ENCODE assay signal across 1 cellular context in genomic region chr15:22838292-22839042, GRCh38.
TF ChIP-seq lines count a peak whose summit lies in the region.

Gene NIPA2 (plus strand): TSS chr15:22838666. CDS start chr15:22851732, 13,066 bp downstream.

TF ChIP-seq in HepG2, 621 proteins besides CTCF, POLR2A, EP300 and RAD21 (continued from another document and continues in another):
- TF ChIP-seq, protein P1, sequence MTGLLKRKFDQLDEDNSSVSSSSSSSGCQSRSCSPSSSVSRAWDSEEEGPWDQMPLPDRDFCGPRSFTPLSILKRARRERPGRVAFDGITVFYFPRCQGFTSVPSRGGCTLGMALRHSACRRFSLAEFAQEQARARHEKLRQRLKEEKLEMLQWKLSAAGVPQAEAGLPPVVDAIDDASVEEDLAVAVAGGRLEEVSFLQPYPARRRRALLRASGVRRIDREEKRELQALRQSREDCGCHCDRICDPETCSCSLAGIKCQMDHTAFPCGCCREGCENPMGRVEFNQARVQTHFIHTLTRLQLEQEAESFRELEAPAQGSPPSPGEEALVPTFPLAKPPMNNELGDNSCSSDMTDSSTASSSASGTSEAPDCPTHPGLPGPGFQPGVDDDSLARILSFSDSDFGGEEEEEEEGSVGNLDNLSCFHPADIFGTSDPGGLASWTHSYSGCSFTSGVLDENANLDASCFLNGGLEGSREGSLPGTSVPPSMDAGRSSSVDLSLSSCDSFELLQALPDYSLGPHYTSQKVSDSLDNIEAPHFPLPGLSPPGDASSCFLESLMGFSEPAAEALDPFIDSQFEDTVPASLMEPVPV (CRISPR knock-in tag; IDR thresholded peaks at IDR 0.05): no peak
- no peak; the same call in 1 of the 2 replicates for TF ChIP-seq FOXC1 (CRISPR knock-in tag; IDR thresholded peaks at IDR 0.05; ENCODE audit: borderline replicate concordance)
- peak; percentile 43; the same call in 1 of the 2 replicates for TF ChIP-seq ZBTB20 (CRISPR knock-in tag; IDR thresholded peaks at IDR 0.05; ENCODE audit: borderline replicate concordance, low read depth)
- no peak for TF ChIP-seq HNRNPH1 (optimal IDR thresholded peaks at IDR 0.05; ENCODE audit: low read depth, low read length)
- no peak for TF ChIP-seq ZBTB25 (CRISPR knock-in tag; IDR thresholded peaks at IDR 0.05)
- no peak for TF ChIP-seq ZBTB49 (CRISPR knock-in tag; IDR thresholded peaks at IDR 0.05; ENCODE audit: borderline replicate concordance)
- no peak for TF ChIP-seq ZFP36 (IDR thresholded peaks at IDR 0.05; ENCODE audit: borderline replicate concordance, low read depth, low read length, partially characterized antibody)
- no peak for TF ChIP-seq GPN1 (CRISPR knock-in tag; IDR thresholded peaks at IDR 0.05; ENCODE audit: borderline replicate concordance)
- TF ChIP-seq ZSCAN22 (CRISPR knock-in tag; IDR thresholded peaks at IDR 0.05): no peak
- no peak for TF ChIP-seq ZNF12 (CRISPR knock-in tag; IDR thresholded peaks at IDR 0.05)
- no peak for TF ChIP-seq SATB2 (CRISPR knock-in tag; IDR thresholded peaks at IDR 0.05)
- TF ChIP-seq KDM3A (CRISPR knock-in tag; IDR thresholded peaks at IDR 0.05; ENCODE audit: low read depth): no peak
- no peak for TF ChIP-seq ZNF263 (CRISPR knock-in tag; IDR thresholded peaks at IDR 0.05)
- TF ChIP-seq ZHX1 (CRISPR knock-in tag; IDR thresholded peaks at IDR 0.05; ENCODE audit: low read depth): no peak; the same call in 1 of the 2 replicates
- no peak for TF ChIP-seq SNAPC5 (CRISPR knock-in tag; IDR thresholded peaks at IDR 0.05; ENCODE audit: borderline replicate concordance)
- 0 out of 2 replicates have a peak, but pooled peaks have one; percentile 34 for TF ChIP-seq SAFB2 (CRISPR knock-in tag; IDR thresholded peaks at IDR 0.05; ENCODE audit: borderline replicate concordance, low read depth)
- TF ChIP-seq NR2C2 (CRISPR knock-in tag; IDR thresholded peaks at IDR 0.05; ENCODE audit: borderline replicate concordance): peak; percentile 42; the same call in 1 of the 2 replicates
- TF ChIP-seq, protein P2, sequence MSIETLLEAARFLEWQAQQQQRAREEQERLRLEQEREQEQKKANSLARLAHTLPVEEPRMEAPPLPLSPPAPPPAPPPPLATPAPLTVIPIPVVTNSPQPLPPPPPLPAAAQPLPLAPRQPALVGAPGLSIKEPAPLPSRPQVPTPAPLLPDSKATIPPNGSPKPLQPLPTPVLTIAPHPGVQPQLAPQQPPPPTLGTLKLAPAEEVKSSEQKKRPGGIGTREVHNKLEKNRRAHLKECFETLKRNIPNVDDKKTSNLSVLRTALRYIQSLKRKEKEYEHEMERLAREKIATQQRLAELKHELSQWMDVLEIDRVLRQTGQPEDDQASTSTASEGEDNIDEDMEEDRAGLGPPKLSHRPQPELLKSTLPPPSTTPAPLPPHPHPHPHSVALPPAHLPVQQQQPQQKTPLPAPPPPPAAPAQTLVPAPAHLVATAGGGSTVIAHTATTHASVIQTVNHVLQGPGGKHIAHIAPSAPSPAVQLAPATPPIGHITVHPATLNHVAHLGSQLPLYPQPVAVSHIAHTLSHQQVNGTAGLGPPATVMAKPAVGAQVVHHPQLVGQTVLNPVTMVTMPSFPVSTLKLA (IDR thresholded peaks at IDR 0.05): no peak; the same call in 1 of the 2 replicates
- no peak; the same call in 1 of the 2 replicates for TF ChIP-seq DMAP1 (CRISPR knock-in tag; IDR thresholded peaks at IDR 0.05)
- TF ChIP-seq, protein P3, sequence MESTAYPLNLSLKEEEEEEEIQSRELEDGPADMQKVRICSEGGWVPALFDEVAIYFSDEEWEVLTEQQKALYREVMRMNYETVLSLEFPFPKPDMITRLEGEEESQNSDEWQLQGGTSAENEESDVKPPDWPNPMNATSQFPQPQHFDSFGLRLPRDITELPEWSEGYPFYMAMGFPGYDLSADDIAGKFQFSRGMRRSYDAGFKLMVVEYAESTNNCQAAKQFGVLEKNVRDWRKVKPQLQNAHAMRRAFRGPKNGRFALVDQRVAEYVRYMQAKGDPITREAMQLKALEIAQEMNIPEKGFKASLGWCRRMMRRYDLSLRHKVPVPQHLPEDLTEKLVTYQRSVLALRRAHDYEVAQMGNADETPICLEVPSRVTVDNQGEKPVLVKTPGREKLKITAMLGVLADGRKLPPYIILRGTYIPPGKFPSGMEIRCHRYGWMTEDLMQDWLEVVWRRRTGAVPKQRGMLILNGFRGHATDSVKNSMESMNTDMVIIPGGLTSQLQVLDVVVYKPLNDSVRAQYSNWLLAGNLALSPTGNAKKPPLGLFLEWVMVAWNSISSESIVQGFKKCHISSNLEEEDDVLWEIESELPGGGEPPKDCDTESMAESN (CRISPR knock-in tag; conservative IDR thresholded peaks at IDR 0.05): peak; percentile 76
- TF ChIP-seq SETDB1 (CRISPR knock-in tag; IDR thresholded peaks at IDR 0.05; ENCODE audit: borderline replicate concordance): no peak
- peak; percentile 77; the same call in 1 of the 2 replicates for TF ChIP-seq KDM5B (CRISPR knock-in tag; IDR thresholded peaks at IDR 0.05; ENCODE audit: borderline replicate concordance)
- 0 out of 2 replicates have a peak, but pooled peaks have one; percentile 42 for TF ChIP-seq ZNF430 (CRISPR knock-in tag; IDR thresholded peaks at IDR 0.05)
- no peak for TF ChIP-seq ZNF264 (CRISPR knock-in tag; IDR thresholded peaks at IDR 0.05)
- TF ChIP-seq MYNN (CRISPR knock-in tag; IDR thresholded peaks at IDR 0.05; ENCODE audit: low read depth): no peak
- TF ChIP-seq PHF8 (CRISPR knock-in tag; IDR thresholded peaks at IDR 0.05): peak; percentile 86
- TF ChIP-seq GLI4 (CRISPR knock-in tag; IDR thresholded peaks at IDR 0.05; ENCODE audit: borderline replicate concordance): peak; percentile 27; the same call in 1 of the 2 replicates
- TF ChIP-seq, protein P4, sequence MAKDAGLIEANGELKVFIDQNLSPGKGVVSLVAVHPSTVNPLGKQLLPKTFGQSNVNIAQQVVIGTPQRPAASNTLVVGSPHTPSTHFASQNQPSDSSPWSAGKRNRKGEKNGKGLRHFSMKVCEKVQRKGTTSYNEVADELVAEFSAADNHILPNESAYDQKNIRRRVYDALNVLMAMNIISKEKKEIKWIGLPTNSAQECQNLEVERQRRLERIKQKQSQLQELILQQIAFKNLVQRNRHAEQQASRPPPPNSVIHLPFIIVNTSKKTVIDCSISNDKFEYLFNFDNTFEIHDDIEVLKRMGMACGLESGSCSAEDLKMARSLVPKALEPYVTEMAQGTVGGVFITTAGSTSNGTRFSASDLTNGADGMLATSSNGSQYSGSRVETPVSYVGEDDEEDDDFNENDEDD (CRISPR knock-in tag; IDR thresholded peaks at IDR 0.05; ENCODE audit: borderline replicate concordance): peak; percentile 25; the same call in 1 of the 2 replicates
- no peak for TF ChIP-seq RBM39 (IDR thresholded peaks at IDR 0.05; ENCODE audit: low read depth, low read length, poor library complexity, severe bottlenecking)
- no peak for TF ChIP-seq ZNF235 (CRISPR knock-in tag; IDR thresholded peaks at IDR 0.05; ENCODE audit: borderline replicate concordance)
- no peak for TF ChIP-seq TBX3 (IDR thresholded peaks at IDR 0.05; ENCODE audit: borderline replicate concordance)
- no peak for TF ChIP-seq FOXP1 (IDR thresholded peaks at IDR 0.05)
- no peak for TF ChIP-seq FOXP1 (CRISPR knock-in tag; IDR thresholded peaks at IDR 0.05)
- TF ChIP-seq MXD1 (CRISPR knock-in tag; IDR thresholded peaks at IDR 0.05): peak; percentile 75
- TF ChIP-seq ZNF350 (CRISPR knock-in tag; IDR thresholded peaks at IDR 0.05; ENCODE audit: borderline replicate concordance, low read depth): peak; percentile 43; the same call in 1 of the 2 replicates
- TF ChIP-seq FOXO1 (CRISPR knock-in tag; IDR thresholded peaks at IDR 0.05): no peak; the same call in 1 of the 2 replicates
- TF ChIP-seq NR2F6 (IDR thresholded peaks at IDR 0.05): no peak
- TF ChIP-seq NR2F6 (CRISPR knock-in tag; IDR thresholded peaks at IDR 0.05): no peak; the same call in 1 of the 2 replicates
- TF ChIP-seq SNAPC4 (CRISPR knock-in tag; IDR thresholded peaks at IDR 0.05): no peak
- TF ChIP-seq ETS1 (CRISPR knock-in tag; IDR thresholded peaks at IDR 0.05): no peak
- no peak for TF ChIP-seq TCF12 (IDR thresholded peaks at IDR 0.05)
- TF ChIP-seq TCF12 (CRISPR knock-in tag; IDR thresholded peaks at IDR 0.05): no peak
- no peak for TF ChIP-seq ZNF432 (CRISPR knock-in tag; IDR thresholded peaks at IDR 0.05; ENCODE audit: borderline replicate concordance)
